ENCODE assay signal across 14 cellular contexts in the genomic region with DNA sequence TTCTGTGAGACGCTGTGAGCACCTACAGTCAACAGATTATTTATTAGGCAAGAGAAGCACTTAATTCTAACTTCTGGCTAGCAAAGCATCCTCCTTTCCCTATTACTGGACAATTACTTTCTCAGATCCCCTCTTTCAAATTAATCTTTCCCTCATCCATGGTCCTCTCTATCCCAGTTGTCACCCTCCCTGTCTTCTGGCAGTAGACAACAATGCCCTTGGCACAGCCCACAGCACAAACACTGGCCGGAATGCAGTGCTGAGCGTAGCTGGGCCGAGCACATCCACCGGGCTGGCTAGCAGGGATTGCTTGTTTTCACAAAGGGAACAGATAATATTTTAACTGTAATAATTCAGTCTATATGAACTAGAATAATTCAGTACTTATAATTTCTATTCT.
A peak's percentile ranks its signal among the peaks of the same experiment; 100 is the strongest.
DNase-seq lines count a peak whose midpoint lies in the region; ATAC-seq and TF ChIP-seq lines count a peak whose summit lies in the region.
"Had no signal": no experiment of that assay in that cellular context is flagged by ENCODE, and none has a peak within 500 bp of the region (broad histone marks: within the 10 kb centered on the region; RNA-seq: fewer than 3 reads in every experiment).

No MANE protein-coding gene starts in this region.

- no peaks in the 10 kb centered on the region for H4K20me1 ChIP-seq in SU-DHL-6 (ENCODE audit: low read depth, low read length)

- H3K9me3 Mint-ChIP-seq in osteocyte (ENCODE audit: unreplicated experiment) = no peaks in the 10 kb centered on the region
- H3K9me3 Mint-ChIP-seq in natural killer cell = no peaks in the 10 kb centered on the region
- H3K9me3 Mint-ChIP-seq: activated T-cell treated with anti-CD3 and anti-CD28 coated beads, Interleukin-2, amount 50 U/mL, for 24 hours had no signal

- H3K4me1 Mint-ChIP-seq in osteocyte (ENCODE audit: unreplicated experiment) (peaks cover 16% of the 10 kb centered on the region), natural killer cell (no peaks in the 10 kb centered on the region)

- H3K4me2 ChIP-seq in SU-DHL-6 (ENCODE audit: low read depth, low read length, poor library complexity, severe bottlenecking) = peak overlapping the region; percentile 78

- no peaks in the 10 kb centered on the region for H3K36me3 ChIP-seq in SU-DHL-6 (ENCODE audit: low read length)
- H3K36me3 ChIP-seq: MG63, spleen, transverse colon had no signal

- H3K4me3 ChIP-seq in AG10803 (ENCODE audit: low read length) (no peak overlapping the region), SU-DHL-6 (ENCODE audit: insufficient read depth, low read length, poor library complexity, severe bottlenecking) (no peak overlapping the region)
- H3K4me3 ChIP-seq: MG63, spleen, transverse colon had no signal

- H3F3A ChIP-seq in SU-DHL-6 (ENCODE audit: insufficient read depth) = peaks cover 46% of the 10 kb centered on the region

- H3K36me3 Mint-ChIP-seq in osteocyte (ENCODE audit: unreplicated experiment) = peaks cover 2% of the 10 kb centered on the region
- no peaks in the 10 kb centered on the region for H3K36me3 Mint-ChIP-seq in natural killer cell

- H3K27me3 ChIP-seq in SU-DHL-6 (ENCODE audit: low read length) = no peaks in the 10 kb centered on the region
- H3K27me3 ChIP-seq: MG63, transverse colon had no signal

- no peak overlapping the region for H2AFZ ChIP-seq in SU-DHL-6 (ENCODE audit: low read depth, low read length, severe bottlenecking)

- H3K9me3 ChIP-seq in SU-DHL-6 (ENCODE audit: insufficient read depth, low read length) = no peaks in the 10 kb centered on the region
- H3K9me3 ChIP-seq: MG63, spleen, transverse colon had no signal

- no peaks in the 10 kb centered on the region for H3K79me2 ChIP-seq in SU-DHL-6 (ENCODE audit: insufficient read depth, low read length)

- peak overlapping the region; percentile 94 for H3K27ac ChIP-seq in SU-DHL-6 (ENCODE audit: low read depth, low read length)
- H3K27ac ChIP-seq: spleen, transverse colon had no signal

- no peak overlapping the region for H3K4me3 Mint-ChIP-seq in osteocyte (ENCODE audit: unreplicated experiment)
- no peak overlapping the region for H3K4me3 Mint-ChIP-seq in natural killer cell
- H3K4me3 Mint-ChIP-seq: activated T-cell treated with anti-CD3 and anti-CD28 coated beads, Interleukin-2, amount 50 U/mL, for 24 hours; naive B cell had no signal

- TF ChIP-seq CTCF in AG10803 (conservative IDR thresholded peaks at IDR 0.05; ENCODE audit: low read length) (peak; percentile 14), SU-DHL-6 (IDR thresholded peaks at IDR 0.05; ENCODE audit: insufficient read depth, low read length, poor library complexity, severe bottlenecking) (no peak), osteocyte (IDR thresholded peaks at IDR 0.05) (no peak), natural killer cell (IDR thresholded peaks at IDR 0.05) (no peak)

- peak overlapping the region; percentile 68 for H3K27ac Mint-ChIP-seq in osteocyte (ENCODE audit: unreplicated experiment)
- no peak overlapping the region for H3K27ac Mint-ChIP-seq in natural killer cell
- H3K27ac Mint-ChIP-seq: activated T-cell treated with anti-CD3 and anti-CD28 coated beads, Interleukin-2, amount 50 U/mL, for 24 hours had no signal

- intact Hi-C loops in left cardiac atrium (cut with DNase I) (no loop called here), natural killer cell (cut with micrococcal nuclease) (no loop called here)

- H3K27me3 Mint-ChIP-seq in osteocyte (ENCODE audit: unreplicated experiment) (no peaks in the 10 kb centered on the region), natural killer cell (ENCODE audit: low read depth in 2 of 2) (no peaks in the 10 kb centered on the region)
- H3K27me3 Mint-ChIP-seq: activated T-cell treated with anti-CD3 and anti-CD28 coated beads, Interleukin-2, amount 50 U/mL, for 24 hours; naive B cell had no signal

- DNase-seq in AG10803 (ENCODE audit: low read depth) = no peak
- DNase-seq in left cardiac atrium = peak; percentile 46
- DNase-seq in osteocyte (ENCODE audit: extremely low spot score, unreplicated experiment) = no peak
- no peak for DNase-seq in dedifferentiated amniotic fluid mesenchymal stem cell (ENCODE audit: extremely low spot score)
- DNase-seq in natural killer cell = no peak
- no peak for DNase-seq in activated naive CD4-positive, alpha-beta T cell treated with Interleukin-2 at 50 U/mL for 16 hours
- DNase-seq in stimulated activated CD4-positive, alpha-beta T cell treated with anti-CD3 and anti-CD28 coated beads, Interleukin-15, amount 100 ng/mL, for 24 hours = no peak
- DNase-seq: activated CD4-positive, alpha-beta T cell treated with anti-CD3 and anti-CD28 coated beads for 1 hour; activated T-cell treated with anti-CD3 and anti-CD28 coated beads, Interleukin-2, amount 50 U/mL, for 24 hours; naive B cell; spleen; transverse colon had no signal

- H3K9me2 ChIP-seq in SU-DHL-6 (replicated peaks; ENCODE audit: insufficient read depth, low read length) = no peaks in the 10 kb centered on the region

- ATAC-seq in left cardiac atrium (peak; percentile 84 to 87), natural killer cell (no peak)

- peak overlapping the region; percentile 60 for H3K9ac ChIP-seq in SU-DHL-6 (ENCODE audit: low read length)

Comparison
In these comparisons a context has a peak if more than half of its experiments do, and no peak if none do; other contexts are left out.
1. ATAC-seq: peak in left cardiac atrium (2 of 2); none in natural killer cell (0 of 3).